Comparison of ENCODE assay signal across 9 cellular contexts in the genomic region with DNA sequence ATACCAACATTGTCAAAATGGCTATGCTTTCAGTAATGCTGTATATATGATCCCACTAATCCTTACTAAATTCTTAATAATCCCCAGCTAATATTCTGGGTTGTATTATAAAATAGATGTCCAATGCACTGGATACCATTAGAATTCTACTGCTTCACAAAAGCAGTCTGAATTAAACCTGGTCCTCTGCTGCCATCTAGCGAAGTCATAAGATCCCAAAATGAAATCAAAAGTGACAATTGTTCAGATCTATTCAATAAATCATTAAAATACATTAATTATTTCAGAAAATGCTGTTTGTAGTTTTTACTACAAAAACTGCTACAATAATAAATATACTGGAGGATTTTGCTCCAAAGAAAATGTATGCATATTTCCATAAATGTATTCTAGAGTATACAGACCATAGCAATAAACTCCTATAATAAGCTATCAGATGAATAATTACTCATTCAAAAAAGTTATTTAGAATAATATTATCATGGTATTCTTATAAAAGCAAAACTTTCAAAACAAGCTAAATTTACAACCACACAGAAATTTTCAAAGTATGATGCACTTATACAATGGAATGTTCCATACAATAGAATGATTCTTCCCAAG.
DNase-seq lines count a peak whose midpoint lies in the region; ATAC-seq, FAIRE-seq and TF ChIP-seq lines count a peak whose summit lies in the region.
"Had no signal": no experiment of that assay in that cellular context is flagged by ENCODE, and none has a peak within 500 bp of the region (broad histone marks: within the 10 kb centered on the region; RNA-seq: fewer than 3 reads in every experiment).

No MANE protein-coding gene starts in this region.

- no peaks in the 10 kb centered on the region for H3K27me3 ChIP-seq in right atrium auricular region

- ATAC-seq in GM18870 (IDR thresholded peaks at IDR 0.05; ENCODE audit: unreplicated experiment): no peak
- ATAC-seq in HG03439 (IDR thresholded peaks at IDR 0.05; ENCODE audit: unreplicated experiment): no peak
- ATAC-seq: stimulated activated effector memory CD8-positive, alpha-beta T cell treated with anti-CD3 and anti-CD28 coated beads, Interleukin-12 subunit alpha, Interleukin-12 subunit beta, amount 100 ng/mL, for 72 hours had no signal

- H3K27ac ChIP-seq in right atrium auricular region: no peak overlapping the region

- H3K4me3 ChIP-seq in right atrium auricular region: no peak overlapping the region

- H3K4me1 ChIP-seq in right atrium auricular region: peaks cover 0 to 5% of the 10 kb centered on the region in 2 donors

- peak; percentile 87 for FAIRE-seq in D721Med (lab: Jason Lieb, UNC)

- no peaks in the 10 kb centered on the region for H3K36me3 ChIP-seq in right atrium auricular region

- peak; percentile 77 for TF ChIP-seq CTCF in D721Med (IDR thresholded peaks at IDR 0.05; ENCODE audit: insufficient read depth, missing control alignments)
- peak; percentile 33 to 74 for TF ChIP-seq CTCF in right atrium auricular region (IDR thresholded peaks at IDR 0.05)

- DNase-seq in D721Med (ENCODE audit: insufficient read length, low spot score) (no peak), H4 (ENCODE audit: low spot score) (peak; percentile 31), NCI-H524 treated with DMSO at 0.1 percent for 48 hours (lab: John Stamatoyannopoulos, UW) (peak; percentile 56), right atrium auricular region (ENCODE audit: low spot score) (no peak), smooth muscle cell of the brain vasculature (ENCODE audit: low read depth, low spot score) (peak; percentile 40)
- peak; percentile 11 for DNase-seq in activated gamma-delta T cell treated with anti-CD3 and anti-CD28 coated beads, Interleukin-2, amount 50 U/mL, for 16 hours (ENCODE audit: low read depth)

- no peaks in the 10 kb centered on the region for H3K9me3 ChIP-seq in right atrium auricular region

Comparison
In these comparisons a context has a peak if more than half of its experiments do, and no peak if none do; other contexts are left out.
1. DNase-seq: peak in H4 (single experiment), NCI-H524 treated with DMSO at 0.1 percent for 48 hours (single experiment), activated gamma-delta T cell treated with anti-CD3 and anti-CD28 coated beads, Interleukin-2, amount 50 U/mL, for 16 hours (single experiment) and smooth muscle cell of the brain vasculature (single experiment); none in D721Med (single experiment) and right atrium auricular region (single experiment).